In genomic region chrX:4579999-4580398, GRCh38 we compare ENCODE assay signal across 1 cellular context.
TF ChIP-seq lines count a peak whose summit lies in the region.

No MANE protein-coding gene starts in this region.

TF ChIP-seq in HEK293, 187 proteins besides CTCF, POLR2A, EP300 and RAD21 (continued from another document):
- TF ChIP-seq ZNF24 (tag by site-specific recombination; IDR thresholded peaks at IDR 0.05) (no peak), ZNF843 (tag by site-specific recombination; IDR thresholded peaks at IDR 0.05) (no peak)
